ENCODE assay signal across 26 cellular contexts in genomic region chr2:217783243-217783642, GRCh38.
DNase-seq lines count a peak whose midpoint lies in the region; ATAC-seq, FAIRE-seq and TF ChIP-seq lines count a peak whose summit lies in the region.
"Had no signal": no experiment of that assay in that cellular context is flagged by ENCODE, and none has a peak within 500 bp of the region (broad histone marks: within the 10 kb centered on the region; RNA-seq: fewer than 3 reads in every experiment).

No MANE protein-coding gene starts in this region.

- no peaks in the 10 kb centered on the region for H3K27me3 ChIP-seq in HepG2 (ENCODE audit: control insufficient read depth in 1 of 2, insufficient read depth in 2 of 2, low read length in 2 of 2)
- H3K27me3 ChIP-seq in right lobe of liver: no peaks in the 10 kb centered on the region
- H3K27me3 ChIP-seq in subcutaneous abdominal adipose tissue (ENCODE audit: control insufficient read depth in 5 of 5, insufficient read depth in 4 of 5, low read length in 5 of 5): no peaks in the 10 kb centered on the region
- H3K27me3 ChIP-seq: BE2C, BLaER1 had no signal

- no peak overlapping the region for H3K27ac ChIP-seq in HepG2 (ENCODE audit: extremely low read length, insufficient read depth, low read length)
- no peak overlapping the region for H3K27ac ChIP-seq in right lobe of liver
- H3K27ac ChIP-seq in HEK293 (ENCODE audit: extremely low read depth, low read depth, low read length): no peak overlapping the region
- H3K27ac ChIP-seq in subcutaneous abdominal adipose tissue (ENCODE audit: low read depth, low read length): peak overlapping the region; percentile 65
- H3K27ac ChIP-seq: BLaER1 had no signal

- POLR2A ChIA-PET in HepG2 (lab: Yijun Ruan, JAX): no interaction called here
- POLR2A ChIA-PET in HEK293 (lab: Yijun Ruan, JAX): no interaction called here

- DNase-seq in HepG2 (ENCODE audit: low spot score) (no peak), right lobe of liver (no peak), NCI-H146 treated with DMSO at 0.1 percent for 48 hours (lab: John Stamatoyannopoulos, UW; ENCODE audit: unreplicated experiment) (no peak), cerebellum (ENCODE audit: low spot score) (no peak)
- DNase-seq: 8988T; ACHN; BE2C; C1 segment of cervical spinal cord; CD4-positive, alpha-beta memory T cell; CD4-positive, CD25-positive, alpha-beta regulatory T cell; CD8-positive, alpha-beta memory T cell; COR-L47; DMS 273 treated with DMSO at 0.1 percent for 48 hours; DMS153; DMS53; DMS79; DND-41; EL; GDM1 had no signal

- H3K4me1 ChIP-seq in HepG2 (ENCODE audit: insufficient read depth, low read length) (peaks cover 18% of the 10 kb centered on the region), right lobe of liver (no peaks in the 10 kb centered on the region), HEK293 (ENCODE audit: control insufficient read depth, insufficient read depth, low read length) (no peaks in the 10 kb centered on the region), subcutaneous abdominal adipose tissue (ENCODE audit: control insufficient read depth in 5 of 5, insufficient read depth in 5 of 5, low read length in 5 of 5) (peaks cover 0 to 7% (median 0%) of the 10 kb centered on the region in 5 donors)
- H3K4me1 ChIP-seq: BE2C, BLaER1 had no signal

- H2AFZ ChIP-seq in HepG2 (ENCODE audit: low read length): no peak overlapping the region

- H3K9ac ChIP-seq in HepG2 (ENCODE audit: insufficient read depth, low read depth, low read length): no peak overlapping the region
- H3K9ac ChIP-seq in subcutaneous abdominal adipose tissue (ENCODE audit: low read length in 5 of 5): no peak overlapping the region
- H3K9ac ChIP-seq: BLaER1 had no signal

- H3K4me3 ChIP-seq in HepG2 (replicated peaks in 1 of 3; ENCODE audit: insufficient read depth in 1 of 3, low read depth in 2 of 3, low read length in 3 of 3) (no peak overlapping the region), right lobe of liver (no peak overlapping the region), HEK293 (ENCODE audit: low read depth, low read length) (no peak overlapping the region), subcutaneous abdominal adipose tissue (ENCODE audit: low read depth in 1 of 5, low read length in 5 of 5) (no peak overlapping the region)
- H3K4me3 ChIP-seq: BLaER1, GM12878 had no signal

- ATAC-seq in HepG2 (no peak), right lobe of liver (no peak)
- ATAC-seq: GM12878 had no signal

- H3K36me3 ChIP-seq in HepG2 (replicated peaks in 1 of 2; ENCODE audit: control insufficient read depth in 1 of 2, insufficient read depth in 2 of 2, low read length in 2 of 2) (no peaks in the 10 kb centered on the region), right lobe of liver (peaks cover 0 to 9% (median 0%) of the 10 kb centered on the region in 4 donors), HEK293 (ENCODE audit: control insufficient read depth in 2 of 2, insufficient read depth in 1 of 2, low read length in 2 of 2) (no peaks in the 10 kb centered on the region), subcutaneous abdominal adipose tissue (ENCODE audit: control insufficient read depth in 5 of 5, insufficient read depth in 5 of 5, low read length in 5 of 5) (peaks cover 5 to 31% (median 16%) of the 10 kb centered on the region in 5 donors)
- H3K36me3 ChIP-seq: BE2C, BLaER1 had no signal

- in situ Hi-C loops in HepG2 (cut with HindIII; ENCODE audit: extremely low pct_ligation_motif_present, low pct_unique_long_range_greater_than_20kb): no loop called here

- TF ChIP-seq CTCF in HepG2 (CRISPR knock-in tag; IDR thresholded peaks at IDR 0.05) (no peak), right lobe of liver (IDR thresholded peaks at IDR 0.05) (no peak), HEK293 (tag by site-specific recombination; IDR thresholded peaks at IDR 0.05) (no peak)

- TF ChIP-seq POLR2A in HepG2 (IDR thresholded peaks at IDR 0.05; ENCODE audit: insufficient read depth in 1 of 2, low read depth in 2 of 2, low read length in 2 of 2) (no peak), right lobe of liver (IDR thresholded peaks at IDR 0.05) (no peak)

- BruUV-seq in HepG2 (replicated peaks; lab: Mats Ljungman, UMichigan): no TSS peak

- H3K79me2 ChIP-seq in HepG2 (ENCODE audit: insufficient read depth, low read length): no peaks in the 10 kb centered on the region

- H3K9me3 ChIP-seq in HepG2 (ENCODE audit: low read length) (peaks cover 7% of the 10 kb centered on the region; the same call in 1 of the 2 replicates), right lobe of liver (no peaks in the 10 kb centered on the region), HEK293 (ENCODE audit: control insufficient read depth, insufficient read depth, low read depth, low read length) (no peaks in the 10 kb centered on the region), subcutaneous abdominal adipose tissue (ENCODE audit: control insufficient read depth in 5 of 5, low read length in 5 of 5) (no peaks in the 10 kb centered on the region)

- H4K20me1 ChIP-seq in HepG2 (ENCODE audit: insufficient read depth, low read length): no peaks in the 10 kb centered on the region; the same call in 1 of the 2 replicates
- H4K20me1 ChIP-seq: BLaER1 had no signal

- H3K4me2 ChIP-seq in HepG2 (ENCODE audit: low read depth, low read length): no peak overlapping the region
- H3K4me2 ChIP-seq: BLaER1 had no signal

- no peak for TF ChIP-seq RAD21 in HepG2 (CRISPR knock-in tag; IDR thresholded peaks at IDR 0.05)

- FAIRE-seq in HepG2 (lab: Jason Lieb, UNC): no peak
- FAIRE-seq: A204.1, GM12878, GM12892, GM18507 had no signal

- no peak for TF ChIP-seq EP300 in HepG2 (IDR thresholded peaks at IDR 0.05; ENCODE audit: low read depth in 2 of 2, low read length in 2 of 2)
- no peak for TF ChIP-seq EP300 in HepG2 (CRISPR knock-in tag; IDR thresholded peaks at IDR 0.05; ENCODE audit: borderline replicate concordance)

- CTCF ChIA-PET in HepG2 (lab: Yijun Ruan, JAX; ENCODE audit: low intra/inter-chr PET ratio, low total read pairs): no interaction called here
- CTCF ChIA-PET in HEK293 (lab: Yijun Ruan, JAX): interaction anchor here (0.7 to 2.4 kb wide), 9 partner anchors 103 to 1511 kb away, joined by 3 to 13 read pairs (median 4); partner anchors contain the start of gene RUFY4

- intact Hi-C loops in HepG2 (cut with micrococcal nuclease; ENCODE audit: unreplicated experiment): no loop called here
- intact Hi-C loops in right lobe of liver (cut with DNase I): no loop called here

TF ChIP-seq in HepG2, 621 proteins besides CTCF, POLR2A, EP300 and RAD21:
- TF ChIP-seq ZNF160 (CRISPR knock-in tag; IDR thresholded peaks at IDR 0.05) (peak; percentile 96), SP5 (CRISPR knock-in tag; IDR thresholded peaks at IDR 0.05; ENCODE audit: borderline replicate concordance, low read depth) (no peak)

TF ChIP-seq in HEK293, 187 proteins besides CTCF, POLR2A, EP300 and RAD21:
- TF ChIP-seq ZNF488 (tag by site-specific recombination; IDR thresholded peaks at IDR 0.05): no peak
- TF ChIP-seq HOXC10 (CRISPR knock-in tag; IDR thresholded peaks at IDR 0.05): no peak
- TF ChIP-seq ZNF157 (tag by site-specific recombination; IDR thresholded peaks at IDR 0.05): no peak
- peak; percentile 73 for TF ChIP-seq SETDB1 (IDR thresholded peaks at IDR 0.05; ENCODE audit: insufficient read length, low read length)
- no peak for TF ChIP-seq ZNF768 (tag by site-specific recombination; IDR thresholded peaks at IDR 0.05)
- no peak for TF ChIP-seq ZNF146 (tag by site-specific recombination; IDR thresholded peaks at IDR 0.05)
- TF ChIP-seq ZNF114 (tag by site-specific recombination; IDR thresholded peaks at IDR 0.05): no peak
- no peak for TF ChIP-seq ZNF266 (tag by site-specific recombination; IDR thresholded peaks at IDR 0.05; ENCODE audit: low read depth)
- TF ChIP-seq ZNF76 (tag by site-specific recombination; IDR thresholded peaks at IDR 0.05; ENCODE audit: borderline replicate concordance, low read depth): no peak
- TF ChIP-seq ZNF549 (tag by site-specific recombination; IDR thresholded peaks at IDR 0.05): no peak
- TF ChIP-seq ZNF660 (tag by site-specific recombination; IDR thresholded peaks at IDR 0.05): no peak
- no peak for TF ChIP-seq KLF8 (tag by site-specific recombination; IDR thresholded peaks at IDR 0.05)
- peak; percentile 81 for TF ChIP-seq ZNF133 (tag by site-specific recombination; IDR thresholded peaks at IDR 0.05)
- TF ChIP-seq KLF16 (tag by site-specific recombination; IDR thresholded peaks at IDR 0.05): no peak

Comparison
In these comparisons a context has a peak if more than half of its experiments do, and no peak if none do; other contexts are left out.
1. Of the 63 proteins assayed by ChIP-seq in both HepG2 and HEK293: peak only in HepG2: none; only in HEK293: SETDB1; in both: none; in neither: 62.